In genomic region chr7:100694196-100694745, GRCh38 we compare ENCODE assay signal across 8 cellular contexts. TPM values are rescaled to one million over a fixed set of nuclear protein-coding genes. Genes with fewer than 3 reads are reported as not detected.
DNase-seq lines count a peak whose midpoint lies in the region; ATAC-seq and TF ChIP-seq lines count a peak whose summit lies in the region.

Gene GIGYF1 (minus strand): TSS chr7:100694250. CDS start chr7:100688238, 6,012 bp downstream.

- no peak for TF ChIP-seq CTCF in GM13977 (IDR thresholded peaks at IDR 0.05; ENCODE audit: extremely low read depth, insufficient read depth, missing control alignments)

- no peaks in the 10 kb centered on the region for H3K9me3 Mint-ChIP-seq in activated CD8-positive, alpha-beta T cell treated with anti-CD3 and anti-CD28 coated beads, Interleukin-2, amount 10 ng/mL, durations not matched to agents 7 days and 5 days (ENCODE audit: insufficient read depth)
- no peaks in the 10 kb centered on the region for H3K9me3 Mint-ChIP-seq in effector memory CD8-positive, alpha-beta T cell

- H3K36me3 Mint-ChIP-seq in activated CD8-positive, alpha-beta T cell treated with anti-CD3 and anti-CD28 coated beads, Interleukin-2, amount 10 ng/mL, durations not matched to agents 7 days and 5 days (ENCODE audit: low read depth), result peaks cover 2% of the 10 kb centered on the region
- peaks cover 27% of the 10 kb centered on the region for H3K36me3 Mint-ChIP-seq in effector memory CD8-positive, alpha-beta T cell (ENCODE audit: insufficient read depth)

- H3K4me3 Mint-ChIP-seq in activated CD8-positive, alpha-beta T cell treated with anti-CD3 and anti-CD28 coated beads, Interleukin-2, amount 10 ng/mL, durations not matched to agents 7 days and 5 days, result peak within 1 kb of the TSS; percentile 94
- H3K4me3 Mint-ChIP-seq in effector memory CD8-positive, alpha-beta T cell, result peak within 1 kb of the TSS; percentile 94

- POLR2A ChIA-PET in activated CD8-positive, alpha-beta T cell treated with anti-CD3 and anti-CD28 coated beads, Interleukin-2, amount 10 ng/mL, durations not matched to agents 7 days and 5 days (lab: Charles Lee), result interaction anchor here (0.6 to 4.6 kb wide), 3 partner anchors 11 to 145 kb away, joined by 3 to 17 read pairs (median 5); partner anchors contain the start of gene POP7

- DNase-seq in GM13977 (ENCODE audit: low spot score), result peak; percentile 93
- DNase-seq in NCI-H748 treated with DMSO at 0.1 percent for 48 hours (lab: John Stamatoyannopoulos, UW), result peak; percentile 47
- peak; percentile 75 for DNase-seq in activated CD8-positive, alpha-beta T cell treated with anti-CD3 and anti-CD28 coated beads, Interleukin-2, amount 10 ng/mL, durations not matched to agents 7 days and 5 days
- peak; percentile 54 to 62 (median 56) for DNase-seq in effector memory CD8-positive, alpha-beta T cell
- DNase-seq in medulla oblongata (ENCODE audit: extremely low spot score), result peak; percentile 65
- peak; percentile 48 for DNase-seq in stimulated activated CD8-positive, alpha-beta memory T cell treated with anti-CD3 and anti-CD28 coated beads, Interleukin-12 subunit alpha, Interleukin-12 subunit beta, amount 100 ng/mL, for 1 hour (ENCODE audit: low read depth)

- H3K4me1 Mint-ChIP-seq in activated CD8-positive, alpha-beta T cell treated with anti-CD3 and anti-CD28 coated beads, Interleukin-2, amount 10 ng/mL, durations not matched to agents 7 days and 5 days (ENCODE audit: low read depth), result peaks cover 30% of the 10 kb centered on the region
- peaks cover 20 to 22% of the 10 kb centered on the region in 2 donors for H3K4me1 Mint-ChIP-seq in effector memory CD8-positive, alpha-beta T cell (ENCODE audit: low read depth in 2 of 2)

- in situ Hi-C loops in GM13977 (cut with MboI; ENCODE audit: low pct_unique_long_range_greater_than_20kb, low sequenced_read_pairs, unreplicated experiment), result no loop called here

- H3K27ac Mint-ChIP-seq in activated CD8-positive, alpha-beta T cell treated with anti-CD3 and anti-CD28 coated beads, Interleukin-2, amount 10 ng/mL, durations not matched to agents 7 days and 5 days, result peak within 1 kb of the TSS; percentile 87
- peak within 1 kb of the TSS; percentile 96 to 97 for H3K27ac Mint-ChIP-seq in effector memory CD8-positive, alpha-beta T cell

- ATAC-seq in HG02885 (IDR thresholded peaks at IDR 0.05; ENCODE audit: poor library complexity, unreplicated experiment) (peak; percentile 58), HG03378 (IDR thresholded peaks at IDR 0.05; ENCODE audit: unreplicated experiment) (no peak)
- ATAC-seq in activated CD8-positive, alpha-beta T cell treated with anti-CD3 and anti-CD28 coated beads, Interleukin-2, amount 10 ng/mL, durations not matched to agents 7 days and 5 days, result peak; percentile 69
- peak; percentile 74 for ATAC-seq in effector memory CD8-positive, alpha-beta T cell (replicated peaks)

- CTCF ChIA-PET in activated CD8-positive, alpha-beta T cell treated with anti-CD3 and anti-CD28 coated beads, Interleukin-2, amount 10 ng/mL, durations not matched to agents 7 days and 5 days (lab: Charles Lee), result interaction anchor here (2.4 to 9.0 kb wide), 5 partner anchors 10 to 134 kb away, joined by 11 to 128 read pairs (median 24); partner anchors contain the start of gene POP7

- H3K27me3 Mint-ChIP-seq in activated CD8-positive, alpha-beta T cell treated with anti-CD3 and anti-CD28 coated beads, Interleukin-2, amount 10 ng/mL, durations not matched to agents 7 days and 5 days (ENCODE audit: low read depth), result peaks cover 10% of the 10 kb centered on the region
- H3K27me3 Mint-ChIP-seq in effector memory CD8-positive, alpha-beta T cell, result peaks cover 0 to 2% of the 10 kb centered on the region in 2 donors

RNA-seq across cellular contexts. Expression of gene GIGYF1, which starts in this region (rescaled TPM):
- 10 to 100 TPM; 42.1 to 43.0 TPM for total RNA-seq in activated CD8-positive, alpha-beta T cell treated with anti-CD3 and anti-CD28 coated beads, Interleukin-2, amount 10 ng/mL, durations not matched to agents 7 days and 5 days
